ENCODE assay signal across 8 cellular contexts in the genomic region with DNA sequence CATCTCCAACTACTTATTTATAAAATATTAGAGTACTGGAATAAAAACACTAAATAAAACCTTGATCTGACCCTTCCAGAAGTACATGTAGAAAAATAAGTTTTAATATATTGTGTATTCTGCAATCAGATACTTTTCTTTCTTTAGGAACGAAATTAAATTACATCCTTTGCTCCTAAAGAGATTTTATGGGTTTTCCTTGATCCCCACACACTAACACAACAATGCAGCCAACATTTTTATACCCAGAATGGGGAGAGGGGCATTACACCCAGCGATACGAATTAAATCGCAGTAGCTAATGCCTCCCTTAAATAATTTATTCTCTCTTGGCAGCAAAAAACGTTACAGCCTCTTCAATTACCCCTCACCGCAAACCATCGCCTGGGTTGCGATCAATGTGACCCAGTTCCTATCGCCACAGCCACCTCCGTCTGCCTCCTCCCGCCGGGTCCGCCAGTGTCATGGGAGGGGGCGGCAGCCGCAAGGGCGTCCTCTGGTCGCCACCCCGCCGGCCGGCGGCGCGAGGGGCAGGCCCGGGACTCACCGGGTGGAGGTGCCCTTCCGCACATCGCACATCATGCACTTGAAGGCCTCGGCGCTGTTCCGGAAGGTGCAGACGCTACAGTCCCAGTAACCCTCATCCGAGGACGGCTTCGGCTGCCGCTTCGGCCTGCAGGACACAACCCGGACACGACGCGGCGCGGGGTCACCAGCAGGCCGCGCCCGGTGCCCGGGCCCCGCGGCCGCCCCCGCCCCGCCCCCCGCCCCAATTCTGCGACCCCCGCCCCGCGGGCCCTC. TPM values are rescaled to one million over a fixed set of nuclear protein-coding genes. Genes with fewer than 3 reads are reported as not detected.
A peak's percentile ranks its signal among the peaks of the same experiment; 100 is the strongest.
DNase-seq lines count a peak whose midpoint lies in the region; TF ChIP-seq lines count a peak whose summit lies in the region.

No MANE protein-coding gene starts in this region.

- intact Hi-C loops in activated naive CD4-positive, alpha-beta T cell treated with anti-CD3 and anti-CD28 coated beads for 36 hours (cut with micrococcal nuclease): no loop called here

- CTCF ChIA-PET in activated naive CD4-positive, alpha-beta T cell treated with anti-CD3 and anti-CD28 coated beads for 36 hours (lab: Charles Lee): interaction anchor here (1.0 to 1.1 kb wide), 3 partner anchors 62 to 135 kb away, joined by 3 to 4 read pairs (median 3); no protein-coding TSS in a partner anchor

- H3K9me3 ChIP-seq in SJSA1 (replicated peaks): no peaks in the 10 kb centered on the region

- H3K27ac ChIP-seq in SJSA1 (peak overlapping the region; percentile 87; the same call in 1 of the 2 replicates), temporal lobe (ENCODE audit: low read depth, low read length) (peak overlapping the region; percentile 59)

- TF ChIP-seq CTCF in LNCAP (IDR thresholded peaks at IDR 0.05): peak; percentile 55

- H3K4me1 ChIP-seq in SJSA1 (replicated peaks): peaks cover 4% of the 10 kb centered on the region; the same call in 1 of the 2 replicates

- H3K36me3 Mint-ChIP-seq in activated naive CD4-positive, alpha-beta T cell treated with anti-CD3 and anti-CD28 coated beads for 36 hours (ENCODE audit: low read depth): peaks cover 6% of the 10 kb centered on the region

- peak overlapping the region; percentile 89 for H3K4me3 Mint-ChIP-seq in activated naive CD4-positive, alpha-beta T cell treated with anti-CD3 and anti-CD28 coated beads for 36 hours

- H3K4me1 Mint-ChIP-seq in activated naive CD4-positive, alpha-beta T cell treated with anti-CD3 and anti-CD28 coated beads for 36 hours (ENCODE audit: low read depth): peaks cover 43% of the 10 kb centered on the region

- H3K27me3 Mint-ChIP-seq in activated naive CD4-positive, alpha-beta T cell treated with anti-CD3 and anti-CD28 coated beads for 36 hours (ENCODE audit: low read depth): no peaks in the 10 kb centered on the region

- H3K9me3 Mint-ChIP-seq in activated naive CD4-positive, alpha-beta T cell treated with anti-CD3 and anti-CD28 coated beads for 36 hours: no peaks in the 10 kb centered on the region

- H3K4me3 ChIP-seq in SJSA1: peak overlapping the region; percentile 96

- peak; percentile 43 for DNase-seq in GF-D8 (lab: John Stamatoyannopoulos, UW)
- DNase-seq in H4 (ENCODE audit: low spot score): peak; percentile 72
- DNase-seq in SJSA1 (ENCODE audit: low read depth in 1 of 2, low spot score in 2 of 2): peak; percentile 61 to 80
- DNase-seq in activated naive CD4-positive, alpha-beta T cell treated with anti-CD3 and anti-CD28 coated beads for 36 hours: peak; percentile 73
- peak; percentile 60 for DNase-seq in globus pallidus (ENCODE audit: low spot score)
- DNase-seq in occipital lobe (lab: John Stamatoyannopoulos, UW): peak; percentile 40

- no peaks in the 10 kb centered on the region for H3K27me3 ChIP-seq in SJSA1 (replicated peaks)

- peaks cover 16% of the 10 kb centered on the region for H3K36me3 ChIP-seq in SJSA1

- peak overlapping the region; percentile 74 for H3K27ac Mint-ChIP-seq in activated naive CD4-positive, alpha-beta T cell treated with anti-CD3 and anti-CD28 coated beads for 36 hours

RNA-seq across cellular contexts. Expression of a gene that starts 0.8 kb away (rescaled TPM):
- total RNA-seq in H4 (2014; rRNA removed; shearing (Covaris generic)): 9.5 and 10.6 TPM in 2 replicates
- total RNA-seq in SJSA1 (2014; rRNA removed; shearing (Covaris generic)): 8.8 and 17.3 TPM in 2 replicates
- 10 to 100 TPM; 28.6 to 34.8 TPM for total RNA-seq in activated naive CD4-positive, alpha-beta T cell treated with anti-CD3 and anti-CD28 coated beads for 36 hours
- total RNA-seq in occipital lobe: 53.5 TPM
- total RNA-seq in temporal lobe: 36.6 TPM

Comparison
In these comparisons a context has a peak if more than half of its experiments do, and no peak if none do; other contexts are left out.
1. Peak in every context shown above with its lines: DNase-seq, H3K4me3 ChIP-seq and H3K27ac ChIP-seq.